Comparison of ENCODE assay signal across 7 cellular contexts in the genomic region with DNA sequence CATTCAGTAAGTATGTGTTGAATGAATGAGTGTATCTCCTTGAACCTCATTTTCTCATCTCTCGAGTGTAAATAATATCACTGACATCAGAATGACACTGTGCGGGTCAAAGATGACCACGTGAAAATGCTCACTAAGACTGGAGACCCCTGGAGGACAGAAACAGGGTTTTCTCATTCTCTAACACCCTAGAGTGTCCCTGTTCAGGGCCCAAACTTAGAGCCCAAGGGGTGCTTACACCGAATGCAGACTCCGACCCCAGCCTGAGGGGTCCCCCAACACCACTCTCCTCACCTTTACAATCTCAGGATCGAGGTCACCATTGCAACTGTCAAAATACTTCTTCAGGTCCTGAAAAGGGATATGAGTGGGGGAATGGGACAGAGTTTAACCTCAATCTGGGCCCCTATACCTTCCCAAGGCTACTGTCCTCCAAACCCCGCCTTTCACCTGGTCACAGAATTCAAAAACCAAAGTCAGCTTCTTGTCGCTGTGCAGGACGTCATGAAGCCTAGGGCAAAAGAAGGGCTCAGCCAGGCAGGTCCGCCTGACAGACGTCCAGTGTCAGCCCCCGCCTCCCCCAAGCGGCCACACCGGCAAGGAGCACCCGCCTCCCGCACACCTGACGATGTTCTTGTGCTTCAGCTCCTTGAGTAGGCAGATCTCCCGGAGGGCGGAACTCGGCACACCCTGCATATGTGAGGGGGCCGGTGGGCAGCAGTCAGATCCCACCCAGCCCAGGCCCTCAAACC. TPM values are rescaled to one million over a fixed set of nuclear protein-coding genes. Genes with fewer than 3 reads are reported as not detected.
DNase-seq lines count a peak whose midpoint lies in the region; ATAC-seq, FAIRE-seq and TF ChIP-seq lines count a peak whose summit lies in the region.
"Had no signal": no experiment of that assay in that cellular context is flagged by ENCODE, and none has a peak within 500 bp of the region (broad histone marks: within the 10 kb centered on the region; RNA-seq: fewer than 3 reads in every experiment).

No MANE protein-coding gene starts in this region.

- intact Hi-C loops in PC-3 (cut with micrococcal nuclease): no loop called here

- peak overlapping the region; percentile 95 for H3K4me2 ChIP-seq in PC-3 (ENCODE audit: low read length)

- H3K36me3 ChIP-seq in ACC112 (ENCODE audit: insufficient read depth, low read length): no peaks in the 10 kb centered on the region
- H3K36me3 ChIP-seq in PC-3 (ENCODE audit: low read depth, low read length): no peaks in the 10 kb centered on the region
- H3K36me3 ChIP-seq in iPS-15b (ENCODE audit: control insufficient read depth, insufficient read depth, low read length): no peaks in the 10 kb centered on the region
- H3K36me3 ChIP-seq: pancreas had no signal

- H3K27ac ChIP-seq in ACC112 (ENCODE audit: low read depth, low read length) (no peak overlapping the region), PC-3 (ENCODE audit: low read length) (no peak overlapping the region)
- H3K27ac ChIP-seq: pancreas had no signal

- DNase-seq in PC-3 (peak; percentile 20), GM12891 (ENCODE audit: insufficient read length, low spot score) (no peak), NCI-H128 (lab: John Stamatoyannopoulos, UW; ENCODE audit: unreplicated experiment) (no peak)

- no peaks in the 10 kb centered on the region for H3F3A ChIP-seq in PC-3 (ENCODE audit: low read length, unreplicated experiment)

- H3K9me2 ChIP-seq in PC-3 (replicated peaks; ENCODE audit: low read length): no peaks in the 10 kb centered on the region

- ATAC-seq in PC-3 (no peak), GM18870 (IDR thresholded peaks at IDR 0.05; ENCODE audit: unreplicated experiment) (no peak)
- ATAC-seq: pancreas had no signal

- no TSS peak for BruUV-seq in PC-3 (replicated peaks; lab: Mats Ljungman, UMichigan)

- POLR2A ChIA-PET in PC-3 (lab: Charles Lee; ENCODE audit: unreplicated experiment): no interaction called here

- no peak overlapping the region for H2AFZ ChIP-seq in ACC112 (ENCODE audit: low read length, unreplicated experiment)
- no peak overlapping the region for H2AFZ ChIP-seq in PC-3 (ENCODE audit: low read length)

- H3K4me1 ChIP-seq in ACC112 (ENCODE audit: control insufficient read depth, insufficient read depth, low read length, unreplicated experiment): peaks cover 26% of the 10 kb centered on the region
- peaks cover 29% of the 10 kb centered on the region for H3K4me1 ChIP-seq in PC-3 (ENCODE audit: insufficient read depth, low read length)
- H3K4me1 ChIP-seq in iPS-15b (ENCODE audit: control insufficient read depth, insufficient read depth, low read length): no peaks in the 10 kb centered on the region

- TF ChIP-seq POLR2A in GM12891 (IDR thresholded peaks at IDR 0.05; ENCODE audit: low read depth, low read length): no peak

- no peaks in the 10 kb centered on the region for H4K20me1 ChIP-seq in PC-3 (ENCODE audit: low read length)

- no peak for TF ChIP-seq CTCF in PC-3 (conservative IDR thresholded peaks at IDR 0.05; ENCODE audit: low read depth, low read length)

- no peaks in the 10 kb centered on the region for H3K27me3 ChIP-seq in ACC112 (ENCODE audit: insufficient read depth, low read length)
- H3K27me3 ChIP-seq in PC-3 (ENCODE audit: low read length): no peaks in the 10 kb centered on the region
- H3K27me3 ChIP-seq in iPS-15b (ENCODE audit: control insufficient read depth, insufficient read depth, low read length): peaks cover 31% of the 10 kb centered on the region
- H3K27me3 ChIP-seq: pancreas had no signal

- no peaks in the 10 kb centered on the region for H3K9me3 ChIP-seq in PC-3 (ENCODE audit: low read length)
- H3K9me3 ChIP-seq in iPS-15b (ENCODE audit: control insufficient read depth, insufficient read depth, low read length): no peaks in the 10 kb centered on the region
- H3K9me3 ChIP-seq: pancreas had no signal

- H3K79me2 ChIP-seq in ACC112 (ENCODE audit: control insufficient read depth, insufficient read depth, low read length, unreplicated experiment): peaks cover 19% of the 10 kb centered on the region
- peaks cover 20% of the 10 kb centered on the region for H3K79me2 ChIP-seq in PC-3 (ENCODE audit: low read length)

- H3K4me3 ChIP-seq in ACC112 (ENCODE audit: low read depth, low read length) (peak overlapping the region; percentile 91), PC-3 (ENCODE audit: low read length) (peak overlapping the region; percentile 86), iPS-15b (ENCODE audit: low read depth, low read length) (peak overlapping the region; percentile 89)

- H3K9ac ChIP-seq in PC-3 (ENCODE audit: low read length) (no peak overlapping the region; the same call in 1 of the 2 replicates), iPS-15b (ENCODE audit: low read depth, low read length) (no peak overlapping the region)

- CTCF ChIA-PET in PC-3 (lab: Charles Lee): no interaction called here

- no peak for FAIRE-seq in GM12891 (lab: Jason Lieb, UNC)
- FAIRE-seq: pancreas had no signal

TF ChIP-seq in GM12891, 5 proteins besides CTCF, POLR2A, EP300 and RAD21:
- TF ChIP-seq POU2F2 (IDR thresholded peaks at IDR 0.05; ENCODE audit: low read depth, low read length): no peak
- no peak for TF ChIP-seq PAX5 (IDR thresholded peaks at IDR 0.05; ENCODE audit: insufficient read depth, low read length, severe bottlenecking)
- TF ChIP-seq POLR2AphosphoS5 (IDR thresholded peaks at IDR 0.05; ENCODE audit: low read depth, low read length): no peak

RNA-seq across cellular contexts. Expression of a gene that starts 1.2 kb away (rescaled TPM):
- 30.6 and 40.1 TPM in 2 replicates for total RNA-seq in PC-3 (2014; rRNA removed)
- 14.4 TPM for polyA plus RNA-seq in GM12891 (2012; ENCODE audit: low read depth, missing spikeins)

RNA-seq across cellular contexts. Expression of a gene that starts 2.9 kb away (rescaled TPM):
- total RNA-seq in PC-3 (2014; rRNA removed): 267 and 284 TPM in 2 replicates
- polyA plus RNA-seq in GM12891 (2012; ENCODE audit: low read depth, missing spikeins): 34.9 TPM

RNA-seq across cellular contexts. Expression of a gene that starts 8.1 kb away (rescaled TPM):
- total RNA-seq in PC-3 (2014; rRNA removed): 1.7 and 2.6 TPM in 2 replicates
- polyA plus RNA-seq in GM12891 (2012; ENCODE audit: low read depth, missing spikeins): 2.7 TPM

RNA-seq across cellular contexts. Expression of a gene that starts 24.1 kb away (rescaled TPM):
- total RNA-seq in PC-3 (2014; rRNA removed): 163 and 211 TPM in 2 replicates
- polyA plus RNA-seq in GM12891 (2012; ENCODE audit: low read depth, missing spikeins): 58.3 TPM

RNA-seq across cellular contexts. Expression of a gene that starts 26.8 kb away (rescaled TPM):
- total RNA-seq in PC-3 (2014; rRNA removed): 52.1 and 71.6 TPM in 2 replicates
- polyA plus RNA-seq in GM12891 (2012; ENCODE audit: low read depth, missing spikeins): 39.5 TPM
